In the genomic region with DNA sequence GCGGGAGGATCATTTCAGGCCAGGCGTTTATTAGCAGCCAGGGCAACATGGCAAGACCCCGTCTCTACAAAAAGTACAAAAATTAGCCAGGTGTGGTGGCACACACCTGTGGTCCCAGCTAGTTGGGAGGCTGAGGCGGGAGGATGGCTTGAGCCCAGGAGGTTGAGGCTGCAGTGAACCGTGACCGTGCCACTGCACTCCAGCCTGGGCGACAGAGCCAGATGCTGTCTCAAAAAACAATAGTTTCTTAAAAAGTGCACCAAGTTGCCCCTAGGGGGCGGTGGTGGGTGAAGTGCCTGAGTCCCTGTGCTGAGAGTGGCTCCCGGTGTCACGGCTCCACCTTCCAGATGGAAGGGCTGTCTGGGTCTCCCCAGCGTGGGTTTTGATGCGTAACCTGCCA, we compare ENCODE assay signal across 8 cellular contexts.
DNase-seq lines count a peak whose midpoint lies in the region; ATAC-seq, FAIRE-seq and TF ChIP-seq lines count a peak whose summit lies in the region.
"Not testable (repeated sequence)": the region's sequence is repeated elsewhere in the genome, so short reads cannot be mapped to it uniquely, and the experiment has no call there.

No MANE protein-coding gene starts in this region.

- H3K18ac ChIP-seq in H1 (ENCODE audit: extremely low read depth, low read length), result not testable (repeated sequence)

- peak; percentile 29 to 44; a peak in 3 of 4 replicates for TF ChIP-seq RAD21 in H1 (IDR thresholded peaks at IDR 0.05 in 1 of 2, conservative IDR thresholded peaks at IDR 0.05 in 1 of 2; ENCODE audit: low read depth in 2 of 2, low read length in 2 of 2)

- FAIRE-seq in H1 (lab: Jason Lieb, UNC), result not testable (repeated sequence)

- not testable (repeated sequence) for H2BK15ac ChIP-seq in H1 (ENCODE audit: low read length)

- CTCF ChIA-PET in AG04450 (lab: Charles Lee) (interaction anchor here (0.6 to 4.5 kb wide), 6 partner anchors 9 to 220 kb away, joined by 3 to 40 read pairs (median 10); partner anchors contain the start of gene PLIN3), H1 (lab: Charles Lee; ENCODE audit: partially characterized antibody) (interaction anchor here (0.7 to 12.0 kb wide), 32 partner anchors 7 to 220 kb away, joined by 3 to 175 read pairs (median 10); partner anchors contain the start of genes KDM4B and PLIN3)

- H3K9ac ChIP-seq in SU-DHL-6 (ENCODE audit: low read length); H1 (replicated peaks in 1 of 4; ENCODE audit: extremely low read depth in 1 of 4, low read depth in 3 of 4, low read length in 3 of 4): not testable (repeated sequence)

- ATAC-seq in activated T-cell treated with anti-CD3 and anti-CD28 coated beads, Interleukin-2, amount 50 U/mL, for 4 hours, result peak; percentile 51 to 53
- ATAC-seq in right lobe of liver, result peak in 3 of 4 donors; percentile 12 to 30 (median 28)

- not testable (repeated sequence) for TF ChIP-seq EP300 in H1 (IDR thresholded peaks at IDR 0.05; ENCODE audit: borderline replicate concordance in 1 of 2, low read depth in 2 of 2, low read length in 2 of 2)

- H3K23ac ChIP-seq in H1 (ENCODE audit: insufficient read length), result not testable (repeated sequence)

- TF ChIP-seq CTCF in AG04450 (IDR thresholded peaks at IDR 0.05; ENCODE audit: low read depth, low read length) (peak; percentile 70), GM13976 (IDR thresholded peaks at IDR 0.05; ENCODE audit: borderline replicate concordance, control extremely low read depth, extremely low read depth, insufficient read depth, missing control alignments) (peak; percentile 39), SU-DHL-6 (IDR thresholded peaks at IDR 0.05; ENCODE audit: insufficient read depth, low read length, poor library complexity, severe bottlenecking) (peak; percentile 55), H1 (IDR thresholded peaks at IDR 0.05; ENCODE audit: control extremely low read depth in 1 of 3, insufficient read depth in 1 of 3, low read depth in 1 of 3, low read length in 3 of 3) (peak; percentile 68 to 79 (median 76)), right lobe of liver (IDR thresholded peaks at IDR 0.05) (peak; percentile 40 to 60 (median 50))

- H3K27ac ChIP-seq in AG04450 (ENCODE audit: low read depth, low read length); H1 (ENCODE audit: low read depth, low read length); right lobe of liver: not testable (repeated sequence)
- peak overlapping the region; percentile 73 for H3K27ac ChIP-seq in SU-DHL-6 (ENCODE audit: low read depth, low read length)

- not testable (repeated sequence) for H4K5ac ChIP-seq in H1 (ENCODE audit: insufficient read length, low read depth, low read length)

- not testable (repeated sequence) for H3K4me3 ChIP-seq in AG04450 (ENCODE audit: low read depth, low read length); SU-DHL-6 (ENCODE audit: insufficient read depth, low read length, poor library complexity, severe bottlenecking); H1 (ENCODE audit: extremely low read depth in 1 of 4, insufficient read depth in 2 of 4, low read depth in 3 of 4, low read length in 4 of 4); right lobe of liver

- not testable (repeated sequence) for H3K9me3 Mint-ChIP-seq in activated T-cell treated with anti-CD3 and anti-CD28 coated beads, Interleukin-2, amount 50 U/mL, for 4 hours

- H3K9me2 ChIP-seq in SU-DHL-6 (replicated peaks; ENCODE audit: insufficient read depth, low read length), result not testable (repeated sequence)

- H2AFZ ChIP-seq in SU-DHL-6 (ENCODE audit: low read depth, low read length, severe bottlenecking); H1 (ENCODE audit: low read length): not testable (repeated sequence)

- not testable (repeated sequence) for H3K4me1 Mint-ChIP-seq in activated T-cell treated with anti-CD3 and anti-CD28 coated beads, Interleukin-2, amount 50 U/mL, for 4 hours (ENCODE audit: low read depth)

- not testable (repeated sequence) for H4K20me1 ChIP-seq in SU-DHL-6 (ENCODE audit: low read depth, low read length)
- H4K20me1 ChIP-seq in H1 (replicated peaks in 1 of 2; ENCODE audit: control insufficient read depth in 1 of 2, insufficient read depth in 2 of 2, low read length in 2 of 2), result peaks cover 13 to 23% of the 10 kb centered on the region in 2 experiments

- H3K79me2 ChIP-seq in SU-DHL-6 (ENCODE audit: insufficient read depth, low read length), result not testable (repeated sequence)
- peaks cover 0 to 20% of the 10 kb centered on the region in 2 experiments; a peak in 1 of 4 replicates for H3K79me2 ChIP-seq in H1 (ENCODE audit: control insufficient read depth in 1 of 2, insufficient read depth in 2 of 2, low read length in 2 of 2)

- H3K27me3 ChIP-seq in AG04450 (ENCODE audit: control insufficient read depth, insufficient read depth, low read length); SU-DHL-6 (ENCODE audit: low read length); H1 (replicated peaks in 1 of 4; ENCODE audit: control insufficient read depth in 3 of 4, extremely low read depth in 1 of 4, insufficient read depth in 3 of 4, low read length in 3 of 4); right lobe of liver: not testable (repeated sequence)

- not testable (repeated sequence) for H3K36me3 Mint-ChIP-seq in activated T-cell treated with anti-CD3 and anti-CD28 coated beads, Interleukin-2, amount 50 U/mL, for 4 hours (ENCODE audit: insufficient read depth)

- in situ Hi-C loops in GM13976 (cut with MboI; ENCODE audit: low sequenced_read_pairs, unreplicated experiment), result not testable (repeated sequence)

- H3K4me1 ChIP-seq in H1 (replicated peaks in 1 of 4; ENCODE audit: control insufficient read depth in 3 of 4, insufficient read depth in 4 of 4, low read length in 3 of 4); right lobe of liver: not testable (repeated sequence)

- not testable (repeated sequence) for H2BK20ac ChIP-seq in H1 (ENCODE audit: low read length)

- H3K4me3 Mint-ChIP-seq in activated T-cell treated with anti-CD3 and anti-CD28 coated beads, Interleukin-2, amount 50 U/mL, for 4 hours, result not testable (repeated sequence)

- H3K36me3 ChIP-seq in SU-DHL-6 (ENCODE audit: low read length); H1 (ENCODE audit: control insufficient read depth in 2 of 4, insufficient read depth in 4 of 4, low read length in 3 of 4): not testable (repeated sequence)
- H3K36me3 ChIP-seq in right lobe of liver, result peaks cover 0 to 18% (median 0%) of the 10 kb centered on the region in 4 donors

- WGBS in H1 (ENCODE audit: extremely low coverage in 1 of 2, insufficient coverage in 1 of 2, insufficient read length in 1 of 2, insufficient replicate concordance in 2 of 2, low coverage in 1 of 2, low lambda C conversion rate in 2 of 2, missing lambda C conversion rate in 1 of 2), 2 experiments, result 74% methylated on average over 12 of the region's 12 CpGs; no CpG with 5 or more reads in 1 of the 2 experiments
- whole genome bisulfite sequencing in right lobe of liver (ENCODE audit: insufficient coverage, low coverage, low lambda C conversion rate, missing lambda C conversion rate), result 95% methylated on average over 3 of the region's 12 CpGs

- not testable (repeated sequence) for H3K56ac ChIP-seq in H1 (replicated peaks; ENCODE audit: insufficient read length, low read depth, low read length)

- TF ChIP-seq POLR2A in H1 (IDR thresholded peaks at IDR 0.05; ENCODE audit: control extremely low read depth in 1 of 2, low read depth in 2 of 2, low read length in 2 of 2); right lobe of liver (IDR thresholded peaks at IDR 0.05): not testable (repeated sequence)

- intact Hi-C loops in right lobe of liver (cut with DNase I), result loop anchor here in 1 of 2 donors (10.0 kb wide), 1 partner anchor 55 kb away; no protein-coding TSS in a partner anchor

- H2BK12ac ChIP-seq in H1 (ENCODE audit: low read depth, low read length), result not testable (repeated sequence)

- H3F3A ChIP-seq in SU-DHL-6 (ENCODE audit: insufficient read depth), result peaks cover 18% of the 10 kb centered on the region

- not testable (repeated sequence) for H3K27me3 Mint-ChIP-seq in activated T-cell treated with anti-CD3 and anti-CD28 coated beads, Interleukin-2, amount 50 U/mL, for 4 hours (ENCODE audit: low read depth)

- H3K9me3 ChIP-seq in AG04450 (ENCODE audit: control insufficient read depth, insufficient read depth, low read length); SU-DHL-6 (ENCODE audit: insufficient read depth, low read length); H1 (ENCODE audit: insufficient read depth in 2 of 2, low read depth in 1 of 2, low read length in 1 of 2); right lobe of liver: not testable (repeated sequence)

- H3K14ac ChIP-seq in H1 (ENCODE audit: insufficient read length), result not testable (repeated sequence)

- H4K91ac ChIP-seq in H1 (replicated peaks; ENCODE audit: insufficient read length, low read length), result not testable (repeated sequence)

- H2AK5ac ChIP-seq in H1 (ENCODE audit: low read depth, low read length), result not testable (repeated sequence)

- not testable (repeated sequence) for H4K8ac ChIP-seq in H1 (ENCODE audit: extremely low read depth, insufficient read depth, low read length)

- not testable (repeated sequence) for H3K4me2 ChIP-seq in SU-DHL-6 (ENCODE audit: low read depth, low read length, poor library complexity, severe bottlenecking); H1 (ENCODE audit: insufficient read depth in 1 of 2, low read depth in 2 of 2, low read length in 2 of 2)

- not testable (repeated sequence) for H2BK120ac ChIP-seq in H1 (replicated peaks; ENCODE audit: low read depth, low read length)

- DNase-seq in AG04450 (ENCODE audit: low read depth, low spot score); GM13976 (ENCODE audit: low spot score): not testable (repeated sequence)
- DNase-seq in NCI-H2081 (lab: John Stamatoyannopoulos, UW) (peak; percentile 25 to 38), H1 (ENCODE audit: low read depth in 1 of 2, low spot score in 2 of 2) (peak in 1 of 2 experiments; percentile 91), right lobe of liver (peak in 1 of 3 donors; percentile 51)
- peak; percentile 59 for DNase-seq in activated T-cell treated with anti-CD3 and anti-CD28 coated beads, Interleukin-2, amount 50 U/mL, for 4 hours
- DNase-seq in stimulated activated CD4-positive, alpha-beta T cell treated with anti-CD3 and anti-CD28 coated beads, Interleukin-1b, Interleukin-23, amount 100 ng/mL, for 48 hours, result peak; percentile 61

- POLR2A ChIA-PET in AG04450 (lab: Yijun Ruan, JAX); H1 (lab: Charles Lee; ENCODE audit: partially characterized antibody): not testable (repeated sequence)

- not testable (repeated sequence) for H3K4ac ChIP-seq in H1 (replicated peaks; ENCODE audit: insufficient read length, low read depth, low read length)

- not testable (repeated sequence) for H2BK5ac ChIP-seq in H1 (ENCODE audit: low read depth, low read length)

- H3K79me1 ChIP-seq in H1 (ENCODE audit: low read depth, low read length), result peaks cover 16% of the 10 kb centered on the region

- H3K23me2 ChIP-seq in H1 (ENCODE audit: low read depth, low read length), result not testable (repeated sequence)
